1 cellular context compared by ENCODE assay signal in the genomic region with DNA sequence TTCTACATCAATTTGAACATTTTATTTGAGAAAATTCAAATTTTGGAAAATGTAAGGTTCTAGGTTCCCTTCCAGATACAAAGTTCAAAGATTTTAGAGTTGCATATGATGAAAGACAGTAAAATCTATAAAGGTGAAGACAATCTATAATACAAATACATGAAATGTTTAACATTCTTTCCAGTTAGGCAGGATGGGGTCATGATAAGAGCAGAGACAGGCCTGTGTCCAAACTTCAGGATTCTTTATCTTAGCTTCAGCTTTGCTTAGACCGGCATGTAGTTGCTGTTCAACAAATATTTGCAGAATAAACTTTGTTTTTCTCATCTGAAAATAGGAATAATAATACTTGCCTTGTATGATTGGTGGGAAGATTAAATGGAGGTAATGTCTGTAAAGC.
TF ChIP-seq lines count a peak whose summit lies in the region.

No MANE protein-coding gene starts in this region.

TF ChIP-seq in HepG2, 621 proteins besides CTCF, POLR2A, EP300 and RAD21 (continued from another document and continues in another):
- TF ChIP-seq, protein P1, sequence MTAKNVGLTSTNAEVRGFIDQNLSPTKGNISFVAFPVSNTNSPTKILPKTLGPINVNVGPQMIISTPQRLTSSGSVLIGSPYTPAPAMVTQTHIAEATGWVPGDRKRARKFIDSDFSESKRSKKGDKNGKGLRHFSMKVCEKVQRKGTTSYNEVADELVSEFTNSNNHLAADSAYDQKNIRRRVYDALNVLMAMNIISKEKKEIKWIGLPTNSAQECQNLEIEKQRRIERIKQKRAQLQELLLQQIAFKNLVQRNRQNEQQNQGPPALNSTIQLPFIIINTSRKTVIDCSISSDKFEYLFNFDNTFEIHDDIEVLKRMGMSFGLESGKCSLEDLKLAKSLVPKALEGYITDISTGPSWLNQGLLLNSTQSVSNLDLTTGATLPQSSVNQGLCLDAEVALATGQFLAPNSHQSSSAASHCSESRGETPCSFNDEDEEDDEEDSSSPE (CRISPR knock-in tag; IDR thresholded peaks at IDR 0.05): no peak
- TF ChIP-seq, protein P2, sequence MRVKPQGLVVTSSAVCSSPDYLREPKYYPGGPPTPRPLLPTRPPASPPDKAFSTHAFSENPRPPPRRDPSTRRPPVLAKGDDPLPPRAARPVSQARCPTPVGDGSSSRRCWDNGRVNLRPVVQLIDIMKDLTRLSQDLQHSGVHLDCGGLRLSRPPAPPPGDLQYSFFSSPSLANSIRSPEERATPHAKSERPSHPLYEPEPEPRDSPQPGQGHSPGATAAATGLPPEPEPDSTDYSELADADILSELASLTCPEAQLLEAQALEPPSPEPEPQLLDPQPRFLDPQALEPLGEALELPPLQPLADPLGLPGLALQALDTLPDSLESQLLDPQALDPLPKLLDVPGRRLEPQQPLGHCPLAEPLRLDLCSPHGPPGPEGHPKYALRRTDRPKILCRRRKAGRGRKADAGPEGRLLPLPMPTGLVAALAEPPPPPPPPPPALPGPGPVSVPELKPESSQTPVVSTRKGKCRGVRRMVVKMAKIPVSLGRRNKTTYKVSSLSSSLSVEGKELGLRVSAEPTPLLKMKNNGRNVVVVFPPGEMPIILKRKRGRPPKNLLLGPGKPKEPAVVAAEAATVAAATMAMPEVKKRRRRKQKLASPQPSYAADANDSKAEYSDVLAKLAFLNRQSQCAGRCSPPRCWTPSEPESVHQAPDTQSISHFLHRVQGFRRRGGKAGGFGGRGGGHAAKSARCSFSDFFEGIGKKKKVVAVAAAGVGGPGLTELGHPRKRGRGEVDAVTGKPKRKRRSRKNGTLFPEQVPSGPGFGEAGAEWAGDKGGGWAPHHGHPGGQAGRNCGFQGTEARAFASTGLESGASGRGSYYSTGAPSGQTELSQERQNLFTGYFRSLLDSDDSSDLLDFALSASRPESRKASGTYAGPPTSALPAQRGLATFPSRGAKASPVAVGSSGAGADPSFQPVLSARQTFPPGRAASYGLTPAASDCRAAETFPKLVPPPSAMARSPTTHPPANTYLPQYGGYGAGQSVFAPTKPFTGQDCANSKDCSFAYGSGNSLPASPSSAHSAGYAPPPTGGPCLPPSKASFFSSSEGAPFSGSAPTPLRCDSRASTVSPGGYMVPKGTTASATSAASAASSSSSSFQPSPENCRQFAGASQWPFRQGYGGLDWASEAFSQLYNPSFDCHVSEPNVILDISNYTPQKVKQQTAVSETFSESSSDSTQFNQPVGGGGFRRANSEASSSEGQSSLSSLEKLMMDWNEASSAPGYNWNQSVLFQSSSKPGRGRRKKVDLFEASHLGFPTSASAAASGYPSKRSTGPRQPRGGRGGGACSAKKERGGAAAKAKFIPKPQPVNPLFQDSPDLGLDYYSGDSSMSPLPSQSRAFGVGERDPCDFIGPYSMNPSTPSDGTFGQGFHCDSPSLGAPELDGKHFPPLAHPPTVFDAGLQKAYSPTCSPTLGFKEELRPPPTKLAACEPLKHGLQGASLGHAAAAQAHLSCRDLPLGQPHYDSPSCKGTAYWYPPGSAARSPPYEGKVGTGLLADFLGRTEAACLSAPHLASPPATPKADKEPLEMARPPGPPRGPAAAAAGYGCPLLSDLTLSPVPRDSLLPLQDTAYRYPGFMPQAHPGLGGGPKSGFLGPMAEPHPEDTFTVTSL (CRISPR knock-in tag; IDR thresholded peaks at IDR 0.05; ENCODE audit: borderline replicate concordance): peak; percentile 45; the same call in 1 of the 2 replicates
- TF ChIP-seq NFIC (IDR thresholded peaks at IDR 0.05; ENCODE audit: low read length): peak; percentile 89
- no peak for TF ChIP-seq ZC3H4 (CRISPR knock-in tag; IDR thresholded peaks at IDR 0.05; ENCODE audit: borderline replicate concordance)
- TF ChIP-seq, protein P3, sequence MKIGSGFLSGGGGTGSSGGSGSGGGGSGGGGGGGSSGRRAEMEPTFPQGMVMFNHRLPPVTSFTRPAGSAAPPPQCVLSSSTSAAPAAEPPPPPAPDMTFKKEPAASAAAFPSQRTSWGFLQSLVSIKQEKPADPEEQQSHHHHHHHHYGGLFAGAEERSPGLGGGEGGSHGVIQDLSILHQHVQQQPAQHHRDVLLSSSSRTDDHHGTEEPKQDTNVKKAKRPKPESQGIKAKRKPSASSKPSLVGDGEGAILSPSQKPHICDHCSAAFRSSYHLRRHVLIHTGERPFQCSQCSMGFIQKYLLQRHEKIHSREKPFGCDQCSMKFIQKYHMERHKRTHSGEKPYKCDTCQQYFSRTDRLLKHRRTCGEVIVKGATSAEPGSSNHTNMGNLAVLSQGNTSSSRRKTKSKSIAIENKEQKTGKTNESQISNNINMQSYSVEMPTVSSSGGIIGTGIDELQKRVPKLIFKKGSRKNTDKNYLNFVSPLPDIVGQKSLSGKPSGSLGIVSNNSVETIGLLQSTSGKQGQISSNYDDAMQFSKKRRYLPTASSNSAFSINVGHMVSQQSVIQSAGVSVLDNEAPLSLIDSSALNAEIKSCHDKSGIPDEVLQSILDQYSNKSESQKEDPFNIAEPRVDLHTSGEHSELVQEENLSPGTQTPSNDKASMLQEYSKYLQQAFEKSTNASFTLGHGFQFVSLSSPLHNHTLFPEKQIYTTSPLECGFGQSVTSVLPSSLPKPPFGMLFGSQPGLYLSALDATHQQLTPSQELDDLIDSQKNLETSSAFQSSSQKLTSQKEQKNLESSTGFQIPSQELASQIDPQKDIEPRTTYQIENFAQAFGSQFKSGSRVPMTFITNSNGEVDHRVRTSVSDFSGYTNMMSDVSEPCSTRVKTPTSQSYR (CRISPR knock-in tag; IDR thresholded peaks at IDR 0.05; ENCODE audit: borderline replicate concordance): 0 out of 2 replicates have a peak, but pooled peaks have one; percentile 20
- TF ChIP-seq TBL1XR1 (IDR thresholded peaks at IDR 0.05; ENCODE audit: borderline replicate concordance, low read length, partially characterized antibody): no peak
- TF ChIP-seq ZNF552 (CRISPR knock-in tag; IDR thresholded peaks at IDR 0.05; ENCODE audit: borderline replicate concordance): no peak
- TF ChIP-seq SKIL (CRISPR knock-in tag; IDR thresholded peaks at IDR 0.05; ENCODE audit: borderline replicate concordance): no peak
- TF ChIP-seq, protein P4, sequence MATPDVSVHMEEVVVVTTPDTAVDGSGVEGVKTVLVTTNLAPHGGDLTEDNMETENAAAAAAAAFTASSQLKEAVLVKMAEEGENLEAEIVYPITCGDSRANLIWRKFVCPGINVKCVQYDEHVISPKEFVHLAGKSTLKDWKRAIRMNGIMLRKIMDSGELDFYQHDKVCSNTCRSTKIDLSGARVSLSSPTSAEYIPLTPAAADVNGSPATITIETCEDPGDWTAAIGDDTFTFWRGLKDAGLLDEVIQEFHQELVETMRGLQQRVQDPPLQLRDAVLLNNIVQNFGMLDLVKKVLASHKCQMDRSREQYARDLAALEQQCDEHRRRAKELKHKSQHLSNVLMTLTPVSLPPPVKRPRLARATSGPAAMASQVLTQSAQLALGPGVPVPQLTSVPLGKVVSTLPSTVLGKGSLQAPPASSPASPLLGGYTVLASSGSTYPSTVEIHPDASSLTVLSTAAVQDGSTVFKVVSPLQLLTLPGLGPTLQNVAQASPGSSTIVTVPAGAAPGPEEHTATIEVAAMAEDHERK (CRISPR knock-in tag; IDR thresholded peaks at IDR 0.05; ENCODE audit: low read depth): no peak
- no peak for TF ChIP-seq ERF (CRISPR knock-in tag; IDR thresholded peaks at IDR 0.05)
- TF ChIP-seq GMEB1 (CRISPR knock-in tag; IDR thresholded peaks at IDR 0.05; ENCODE audit: borderline replicate concordance): no peak
- TF ChIP-seq ZNF570 (CRISPR knock-in tag; IDR thresholded peaks at IDR 0.05; ENCODE audit: borderline replicate concordance): no peak
- no peak for TF ChIP-seq ZNF749 (CRISPR knock-in tag; IDR thresholded peaks at IDR 0.05; ENCODE audit: borderline replicate concordance)
- TF ChIP-seq ZNF33A (CRISPR knock-in tag; IDR thresholded peaks at IDR 0.05; ENCODE audit: borderline replicate concordance): no peak
- TF ChIP-seq RXRA (CRISPR knock-in tag; IDR thresholded peaks at IDR 0.05): no peak; the same call in 1 of the 2 replicates
- TF ChIP-seq KDM1A (CRISPR knock-in tag; IDR thresholded peaks at IDR 0.05): no peak
- no peak for TF ChIP-seq NKX3-1 (CRISPR knock-in tag; IDR thresholded peaks at IDR 0.05)
- no peak for TF ChIP-seq ZZZ3 (CRISPR knock-in tag; IDR thresholded peaks at IDR 0.05; ENCODE audit: borderline replicate concordance)
- TF ChIP-seq, protein P5, sequence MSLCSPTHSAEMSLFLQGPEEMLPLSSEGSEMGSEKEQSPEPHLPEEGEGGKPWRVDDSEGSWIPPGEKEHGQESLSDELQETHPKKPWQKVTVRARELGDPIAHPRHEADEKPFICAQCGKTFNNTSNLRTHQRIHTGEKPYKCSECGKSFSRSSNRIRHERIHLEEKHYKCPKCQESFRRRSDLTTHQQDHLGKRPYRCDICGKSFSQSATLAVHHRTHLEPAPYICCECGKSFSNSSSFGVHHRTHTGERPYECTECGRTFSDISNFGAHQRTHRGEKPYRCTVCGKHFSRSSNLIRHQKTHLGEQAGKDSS (CRISPR knock-in tag; IDR thresholded peaks at IDR 0.05; ENCODE audit: borderline replicate concordance, low read depth): no peak
- TF ChIP-seq, protein P6, sequence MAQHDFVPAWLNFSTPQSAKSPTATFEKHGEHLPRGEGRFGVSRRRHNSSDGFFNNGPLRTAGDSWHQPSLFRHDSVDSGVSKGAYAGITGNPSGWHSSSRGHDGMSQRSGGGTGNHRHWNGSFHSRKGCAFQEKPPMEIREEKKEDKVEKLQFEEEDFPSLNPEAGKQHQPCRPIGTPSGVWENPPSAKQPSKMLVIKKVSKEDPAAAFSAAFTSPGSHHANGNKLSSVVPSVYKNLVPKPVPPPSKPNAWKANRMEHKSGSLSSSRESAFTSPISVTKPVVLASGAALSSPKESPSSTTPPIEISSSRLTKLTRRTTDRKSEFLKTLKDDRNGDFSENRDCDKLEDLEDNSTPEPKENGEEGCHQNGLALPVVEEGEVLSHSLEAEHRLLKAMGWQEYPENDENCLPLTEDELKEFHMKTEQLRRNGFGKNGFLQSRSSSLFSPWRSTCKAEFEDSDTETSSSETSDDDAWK (CRISPR knock-in tag; IDR thresholded peaks at IDR 0.05): no peak
- no peak for TF ChIP-seq RFXAP (CRISPR knock-in tag; IDR thresholded peaks at IDR 0.05; ENCODE audit: borderline replicate concordance)
- TF ChIP-seq TCF7L2 (IDR thresholded peaks at IDR 0.05; ENCODE audit: low read depth, low read length): peak; percentile 24; the same call in 1 of the 2 replicates
- TF ChIP-seq, protein P7, sequence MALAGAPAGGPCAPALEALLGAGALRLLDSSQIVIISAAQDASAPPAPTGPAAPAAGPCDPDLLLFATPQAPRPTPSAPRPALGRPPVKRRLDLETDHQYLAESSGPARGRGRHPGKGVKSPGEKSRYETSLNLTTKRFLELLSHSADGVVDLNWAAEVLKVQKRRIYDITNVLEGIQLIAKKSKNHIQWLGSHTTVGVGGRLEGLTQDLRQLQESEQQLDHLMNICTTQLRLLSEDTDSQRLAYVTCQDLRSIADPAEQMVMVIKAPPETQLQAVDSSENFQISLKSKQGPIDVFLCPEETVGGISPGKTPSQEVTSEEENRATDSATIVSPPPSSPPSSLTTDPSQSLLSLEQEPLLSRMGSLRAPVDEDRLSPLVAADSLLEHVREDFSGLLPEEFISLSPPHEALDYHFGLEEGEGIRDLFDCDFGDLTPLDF (CRISPR knock-in tag; IDR thresholded peaks at IDR 0.05): no peak
- no peak for TF ChIP-seq MXD4 (CRISPR knock-in tag; IDR thresholded peaks at IDR 0.05)
- TF ChIP-seq ZFP36L1 (CRISPR knock-in tag; IDR thresholded peaks at IDR 0.05): no peak
- TF ChIP-seq, protein P8, sequence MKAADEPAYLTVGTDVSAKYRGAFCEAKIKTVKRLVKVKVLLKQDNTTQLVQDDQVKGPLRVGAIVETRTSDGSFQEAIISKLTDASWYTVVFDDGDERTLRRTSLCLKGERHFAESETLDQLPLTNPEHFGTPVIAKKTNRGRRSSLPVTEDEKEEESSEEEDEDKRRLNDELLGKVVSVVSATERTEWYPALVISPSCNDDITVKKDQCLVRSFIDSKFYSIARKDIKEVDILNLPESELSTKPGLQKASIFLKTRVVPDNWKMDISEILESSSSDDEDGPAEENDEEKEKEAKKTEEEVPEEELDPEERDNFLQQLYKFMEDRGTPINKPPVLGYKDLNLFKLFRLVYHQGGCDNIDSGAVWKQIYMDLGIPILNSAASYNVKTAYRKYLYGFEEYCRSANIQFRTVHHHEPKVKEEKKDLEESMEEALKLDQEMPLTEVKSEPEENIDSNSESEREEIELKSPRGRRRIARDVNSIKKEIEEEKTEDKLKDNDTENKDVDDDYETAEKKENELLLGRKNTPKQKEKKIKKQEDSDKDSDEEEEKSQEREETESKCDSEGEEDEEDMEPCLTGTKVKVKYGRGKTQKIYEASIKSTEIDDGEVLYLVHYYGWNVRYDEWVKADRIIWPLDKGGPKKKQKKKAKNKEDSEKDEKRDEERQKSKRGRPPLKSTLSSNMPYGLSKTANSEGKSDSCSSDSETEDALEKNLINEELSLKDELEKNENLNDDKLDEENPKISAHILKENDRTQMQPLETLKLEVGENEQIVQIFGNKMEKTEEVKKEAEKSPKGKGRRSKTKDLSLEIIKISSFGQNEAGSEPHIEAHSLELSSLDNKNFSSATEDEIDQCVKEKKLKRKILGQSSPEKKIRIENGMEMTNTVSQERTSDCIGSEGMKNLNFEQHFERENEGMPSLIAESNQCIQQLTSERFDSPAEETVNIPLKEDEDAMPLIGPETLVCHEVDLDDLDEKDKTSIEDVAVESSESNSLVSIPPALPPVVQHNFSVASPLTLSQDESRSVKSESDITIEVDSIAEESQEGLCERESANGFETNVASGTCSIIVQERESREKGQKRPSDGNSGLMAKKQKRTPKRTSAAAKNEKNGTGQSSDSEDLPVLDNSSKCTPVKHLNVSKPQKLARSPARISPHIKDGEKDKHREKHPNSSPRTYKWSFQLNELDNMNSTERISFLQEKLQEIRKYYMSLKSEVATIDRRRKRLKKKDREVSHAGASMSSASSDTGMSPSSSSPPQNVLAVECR (CRISPR knock-in tag; IDR thresholded peaks at IDR 0.05; ENCODE audit: borderline replicate concordance): no peak
